20 cellular contexts compared by ENCODE assay signal in the genomic region with DNA sequence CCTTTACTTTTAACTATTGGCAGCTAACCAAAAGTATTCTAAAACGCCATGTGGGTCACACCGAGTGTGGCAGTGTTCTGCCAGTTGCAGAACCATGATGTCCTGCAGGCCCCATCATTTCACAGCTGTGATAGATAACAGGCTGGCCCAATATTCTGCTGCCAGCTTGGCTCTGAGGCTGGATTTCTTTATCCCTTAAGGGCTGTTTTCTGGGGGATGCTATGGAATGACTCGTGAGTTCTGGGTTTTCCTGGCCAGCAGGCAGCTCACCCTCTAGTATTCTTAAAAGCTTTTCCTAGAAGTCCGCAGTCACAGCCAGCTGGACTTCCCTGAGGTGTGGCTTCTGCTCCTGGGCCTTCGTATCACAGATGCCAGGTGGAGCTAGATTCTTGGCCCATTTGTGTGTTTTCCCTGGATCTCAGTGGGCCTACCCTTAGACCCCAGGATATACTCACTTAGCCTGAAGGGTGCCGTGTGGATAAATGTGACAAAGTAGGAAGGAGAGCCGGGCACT. TPM values are rescaled to one million over a fixed set of nuclear protein-coding genes. Genes with fewer than 3 reads are reported as not detected.
"Had no signal": no experiment of that assay in that cellular context is flagged by ENCODE, and none has a peak within 500 bp of the region (broad histone marks: within the 10 kb centered on the region; RNA-seq: fewer than 3 reads in every experiment).

No MANE protein-coding gene starts in this region.

- ATAC-seq: activated CD4-positive, CD25-positive, alpha-beta regulatory T cell treated with anti-CD3 and anti-CD28 coated beads, Interleukin-2, amount 50 U/mL, for 24 hours; activated naive CD4-positive, alpha-beta T cell treated with anti-CD3 and anti-CD28 coated beads, Interleukin-2, amount 50 U/mL, for 72 hours had no signal

- H3K36me3 ChIP-seq: neutrophil had no signal

- H3K27ac Mint-ChIP-seq: activated naive CD4-positive, alpha-beta T cell treated with anti-CD3 and anti-CD28 coated beads, Interleukin-2, amount 50 U/mL, for 72 hours; endodermal cell; mesothelial cell of epicardium; T-helper 2 cell treated with Interferon-gamma antibody and Interleukin-4, amounts not matched to agents 5 μg/mL and 100 μg/mL, for 36 hours had no signal

- DNase-seq: activated CD4-positive, alpha-beta T cell treated with anti-CD3 and anti-CD28 coated beads, Interleukin-2, amount 50 U/mL, for 4 hours; activated effector memory CD4-positive, alpha-beta T cell treated with Interleukin-2 at 50 U/mL for 16 hours; activated T-cell treated with anti-CD3 and anti-CD28 coated beads, Interleukin-2, amount 50 U/mL, for 1 hour; amniotic stem cell; body of pancreas; cerebellar nuclear complex; endodermal cell; erythroblast; glutamatergic neuron; islet precursor cell; naive B cell; stimulated activated CD4-positive, alpha-beta T cell treated with anti-CD3 and anti-CD28 coated beads, Interleukin-12 subunit alpha, Interleukin-12 subunit beta, amount 100 ng/mL, for 4 hours; stimulated activated naive CD4-positive, alpha-beta T cell; substantia nigra; trophoblast cell had no signal

- H3K9me3 ChIP-seq: body of pancreas, neutrophil had no signal

- H3K4me3 ChIP-seq: body of pancreas had no signal

- H3K4me1 Mint-ChIP-seq: mesothelial cell of epicardium, naive B cell had no signal

- H3K27ac ChIP-seq: neutrophil had no signal

- H3K36me3 Mint-ChIP-seq: activated naive CD4-positive, alpha-beta T cell treated with anti-CD3 and anti-CD28 coated beads, Interleukin-2, amount 50 U/mL, for 72 hours had no signal

- H3K4me3 Mint-ChIP-seq: endodermal cell; mesothelial cell of epicardium; naive B cell; T-helper 2 cell treated with Interferon-gamma antibody and Interleukin-4, amounts not matched to agents 5 μg/mL and 100 μg/mL, for 36 hours had no signal

- H3K27me3 ChIP-seq: body of pancreas had no signal

- H3K9me3 Mint-ChIP-seq: T-helper 2 cell treated with Interferon-gamma antibody and Interleukin-4, amounts not matched to agents 5 μg/mL and 100 μg/mL, for 36 hours had no signal

RNA-seq across cellular contexts. Expression of a gene that starts 41.0 kb away (rescaled TPM):
- total RNA-seq: activated naive CD4-positive, alpha-beta T cell treated with anti-CD3 and anti-CD28 coated beads, Interleukin-2, amount 50 U/mL, for 72 hours had no signal
